In the genomic region with DNA sequence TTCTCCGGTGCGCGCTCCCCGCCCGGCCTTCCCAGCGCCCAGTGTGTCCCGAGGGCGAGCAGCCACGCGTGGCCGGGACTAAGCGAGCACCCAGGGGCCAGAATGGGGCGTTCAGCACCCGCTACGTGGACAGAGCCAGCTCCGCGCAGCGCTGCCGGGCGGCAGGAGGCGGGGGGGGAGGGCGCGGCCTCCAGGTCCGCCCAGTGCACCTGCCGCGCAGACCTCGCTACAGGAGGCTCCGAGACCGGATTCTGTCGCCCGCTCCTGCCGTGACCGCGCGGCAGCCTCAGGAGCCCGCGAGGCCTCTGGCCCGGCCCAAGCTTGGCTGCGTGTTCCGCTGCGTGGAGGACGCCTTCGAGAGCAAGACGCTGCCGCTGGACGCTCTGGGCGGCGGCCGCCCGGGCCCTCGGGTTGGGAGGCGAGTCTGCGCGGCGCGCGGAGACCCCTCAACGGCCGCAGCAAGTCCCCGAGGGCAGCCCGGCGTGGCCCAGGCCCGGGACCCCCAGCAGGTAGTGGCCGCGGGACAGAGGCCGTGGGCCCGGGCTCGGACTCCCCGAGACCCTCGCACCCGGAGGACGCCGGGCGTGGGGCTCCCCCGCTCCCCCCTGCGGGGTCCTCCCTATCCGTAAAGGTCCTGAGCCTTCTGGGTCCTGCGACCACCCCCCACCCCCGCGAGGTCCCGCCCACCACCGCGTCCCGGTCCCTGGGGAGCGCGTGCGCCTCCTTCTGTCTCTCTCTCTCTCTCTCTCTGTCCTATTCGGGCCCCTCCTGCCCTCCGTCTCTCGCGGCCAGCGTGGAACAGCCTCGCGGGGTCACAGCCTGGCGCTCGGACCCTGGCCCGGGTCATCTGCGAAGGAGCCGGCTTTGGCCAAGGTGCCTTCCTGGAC, we compare ENCODE assay signal across 8 cellular contexts. TPM values are rescaled to one million over a fixed set of nuclear protein-coding genes. Genes with fewer than 3 reads are reported as not detected.
DNase-seq lines count a peak whose midpoint lies in the region; ATAC-seq and TF ChIP-seq lines count a peak whose summit lies in the region.

No MANE protein-coding gene starts in this region.

- no peak for ATAC-seq in GM18505 (IDR thresholded peaks at IDR 0.05; ENCODE audit: unreplicated experiment)
- ATAC-seq in GM21367 (IDR thresholded peaks at IDR 0.05; ENCODE audit: unreplicated experiment) = no peak

- H3K9ac ChIP-seq in adipocyte (ENCODE audit: low read length) = no peak overlapping the region

- H3K27me3 ChIP-seq in adipocyte (replicated peaks; ENCODE audit: control insufficient read depth, insufficient read depth, low read length) = peaks cover 39% of the 10 kb centered on the region

- DNase-seq in CD1c-positive myeloid dendritic cell (ENCODE audit: extremely low spot score) = peak; percentile 52
- DNase-seq in adipocyte (ENCODE audit: low read depth) = peak; percentile 59
- peak; percentile 47 to 60 for DNase-seq in stimulated activated CD4-positive, alpha-beta T cell treated with anti-CD3 and anti-CD28 coated beads, Interleukin-2, amount 100 ng/mL, for 24 hours
- DNase-seq in SIG-M5 (lab: John Stamatoyannopoulos, UW) = no peak

- no peaks in the 10 kb centered on the region for H3K9me3 ChIP-seq in adipocyte (ENCODE audit: control insufficient read depth, low read length)
- peaks cover 6% of the 10 kb centered on the region for H3K9me3 ChIP-seq in iPS-18c (ENCODE audit: control insufficient read depth, insufficient read depth, low read length)

- TF ChIP-seq POLR2A in GM18505 (IDR thresholded peaks at IDR 0.05; ENCODE audit: borderline replicate concordance, extremely low read depth, insufficient read depth, insufficient read length) = no peak

- no peaks in the 10 kb centered on the region for H3K36me3 ChIP-seq in adipocyte (ENCODE audit: control insufficient read depth, insufficient read depth, low read length, severe bottlenecking)

- H3K4me1 ChIP-seq in adipocyte (ENCODE audit: control insufficient read depth, insufficient read depth, low read length) = peaks cover 11% of the 10 kb centered on the region

- H3K4me3 ChIP-seq in adipocyte (ENCODE audit: low read length) (peak overlapping the region; percentile 56), iPS-18c (ENCODE audit: insufficient read depth, low read depth, low read length) (peak overlapping the region; percentile 49)

TF ChIP-seq in PFSK-1, 5 proteins besides CTCF, POLR2A, EP300 and RAD21:
- TF ChIP-seq FOXP2 (optimal IDR thresholded peaks at IDR 0.05; ENCODE audit: borderline replicate concordance, extremely low read depth, extremely low read length, insufficient read depth) (no peak), TAF1 (IDR thresholded peaks at IDR 0.05; ENCODE audit: borderline replicate concordance, insufficient read depth, low read length) (no peak), POLR2AphosphoS5 (IDR thresholded peaks at IDR 0.05; ENCODE audit: low read depth, low read length) (no peak), SIN3A (IDR thresholded peaks at IDR 0.05; ENCODE audit: borderline replicate concordance, insufficient read depth, low read length) (no peak)
- TF ChIP-seq, protein P1, sequence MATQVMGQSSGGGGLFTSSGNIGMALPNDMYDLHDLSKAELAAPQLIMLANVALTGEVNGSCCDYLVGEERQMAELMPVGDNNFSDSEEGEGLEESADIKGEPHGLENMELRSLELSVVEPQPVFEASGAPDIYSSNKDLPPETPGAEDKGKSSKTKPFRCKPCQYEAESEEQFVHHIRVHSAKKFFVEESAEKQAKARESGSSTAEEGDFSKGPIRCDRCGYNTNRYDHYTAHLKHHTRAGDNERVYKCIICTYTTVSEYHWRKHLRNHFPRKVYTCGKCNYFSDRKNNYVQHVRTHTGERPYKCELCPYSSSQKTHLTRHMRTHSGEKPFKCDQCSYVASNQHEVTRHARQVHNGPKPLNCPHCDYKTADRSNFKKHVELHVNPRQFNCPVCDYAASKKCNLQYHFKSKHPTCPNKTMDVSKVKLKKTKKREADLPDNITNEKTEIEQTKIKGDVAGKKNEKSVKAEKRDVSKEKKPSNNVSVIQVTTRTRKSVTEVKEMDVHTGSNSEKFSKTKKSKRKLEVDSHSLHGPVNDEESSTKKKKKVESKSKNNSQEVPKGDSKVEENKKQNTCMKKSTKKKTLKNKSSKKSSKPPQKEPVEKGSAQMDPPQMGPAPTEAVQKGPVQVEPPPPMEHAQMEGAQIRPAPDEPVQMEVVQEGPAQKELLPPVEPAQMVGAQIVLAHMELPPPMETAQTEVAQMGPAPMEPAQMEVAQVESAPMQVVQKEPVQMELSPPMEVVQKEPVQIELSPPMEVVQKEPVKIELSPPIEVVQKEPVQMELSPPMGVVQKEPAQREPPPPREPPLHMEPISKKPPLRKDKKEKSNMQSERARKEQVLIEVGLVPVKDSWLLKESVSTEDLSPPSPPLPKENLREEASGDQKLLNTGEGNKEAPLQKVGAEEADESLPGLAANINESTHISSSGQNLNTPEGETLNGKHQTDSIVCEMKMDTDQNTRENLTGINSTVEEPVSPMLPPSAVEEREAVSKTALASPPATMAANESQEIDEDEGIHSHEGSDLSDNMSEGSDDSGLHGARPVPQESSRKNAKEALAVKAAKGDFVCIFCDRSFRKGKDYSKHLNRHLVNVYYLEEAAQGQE (IDR thresholded peaks at IDR 0.05; ENCODE audit: insufficient read depth in 1 of 2, low read depth in 2 of 2, low read length in 2 of 2) = peak; percentile 84 to 91
TF ChIP-seq in PFSK-1: peak in this region for 1.

RNA-seq across cellular contexts. Expression of gene DPYSL4, which starts 0.9 kb away (rescaled TPM):
- polyA plus RNA-seq in PFSK-1 (2012; ENCODE audit: insufficient read length, low read depth) = 30.5 TPM
